ENCODE assay signal across 26 cellular contexts in genomic region chr9:135774794-135775525, GRCh38.
"Had no signal": no experiment of that assay in that cellular context is flagged by ENCODE, and none has a peak within 500 bp of the region (broad histone marks: within the 10 kb centered on the region; RNA-seq: fewer than 3 reads in every experiment).

No MANE protein-coding gene starts in this region.

- H2AFZ ChIP-seq: neural progenitor cell had no signal

- H3K9ac ChIP-seq: neural progenitor cell had no signal

- H3K4me3 ChIP-seq: gastrocnemius medialis, lung, neural progenitor cell, prostate gland, right atrium auricular region, smooth muscle cell, suprapubic skin, transverse colon, upper lobe of right lung, uterus had no signal

- H3K36me3 ChIP-seq: gastrocnemius medialis, neural progenitor cell, prostate gland, right atrium auricular region, suprapubic skin, transverse colon, upper lobe of right lung, uterus had no signal

- H3K27ac ChIP-seq: epithelial cell of prostate, gastrocnemius medialis, neural progenitor cell, prostate gland, right atrium auricular region, suprapubic skin, transverse colon, upper lobe of right lung, uterus had no signal

- DNase-seq: effector CD8-positive, alpha-beta T cell; endodermal cell; foreskin fibroblast; gastrocnemius medialis; head of caudate nucleus; naive B cell; nucleus accumbens; stimulated activated CD4-positive, alpha-beta T cell treated with anti-CD3 and anti-CD28 coated beads, Interleukin-12 subunit alpha, Interleukin-12 subunit beta, amount 100 ng/mL, for 4 hours; stimulated activated CD4-positive, alpha-beta T cell treated with anti-CD3 and anti-CD28 coated beads, Interleukin-1b, Interleukin-23, amount 100 ng/mL, for 48 hours; stimulated activated CD4-positive, alpha-beta T cell treated with anti-CD3 and anti-CD28 coated beads, Interleukin-4, amount 100 ng/mL, for 1 hour; stimulated activated CD8-positive, alpha-beta memory T cell treated with anti-CD3 and anti-CD28 coated beads, Interleukin-4, amount 100 ng/mL, for 48 hours; stimulated activated naive CD4-positive, alpha-beta T cell; stimulated activated naive CD8-positive, alpha-beta T cell treated with anti-CD3 and anti-CD28 coated beads, Interleukin-15, amount 100 ng/mL, for 72 hours; transverse colon; upper lobe of right lung; uterus had no signal

- H3K27me3 ChIP-seq: gastrocnemius medialis, neural progenitor cell, right atrium auricular region, upper lobe of right lung, uterus had no signal

- H3K4me1 ChIP-seq: gastrocnemius medialis, prostate gland, right atrium auricular region, suprapubic skin, transverse colon, upper lobe of right lung, uterus had no signal

- H3K9me3 ChIP-seq: gastrocnemius medialis, prostate gland, right atrium auricular region, suprapubic skin, transverse colon, upper lobe of right lung, uterus had no signal

- H3K4me2 ChIP-seq: neural progenitor cell, smooth muscle cell had no signal

- ATAC-seq: esophagus mucosa; gastrocnemius medialis; natural killer cell treated with Interleukin-12 subunit alpha and Interleukin-12 subunit beta and Interleukin-15 and Interleukin-18, amount 100 ng/mL, for 72 hours; sciatic nerve; stimulated activated naive CD8-positive, alpha-beta T cell treated with anti-CD3 and anti-CD28 coated beads, Interleukin-15, amount 100 ng/mL, for 72 hours; upper lobe of right lung had no signal
